In genomic region chr1:98342556-98342955, GRCh38 we compare ENCODE assay signal across 17 cellular contexts.
A peak's percentile ranks its signal among the peaks of the same experiment; 100 is the strongest.
DNase-seq lines count a peak whose midpoint lies in the region; ATAC-seq and TF ChIP-seq lines count a peak whose summit lies in the region.
"Had no signal": no experiment of that assay in that cellular context is flagged by ENCODE, and none has a peak within 500 bp of the region (broad histone marks: within the 10 kb centered on the region; RNA-seq: fewer than 3 reads in every experiment).

No MANE protein-coding gene starts in this region.

- peak overlapping the region; percentile 59 for H3K27ac Mint-ChIP-seq in HFFc6
- H3K27ac Mint-ChIP-seq: B cell had no signal

- H3K36me3 ChIP-seq in adipocyte (ENCODE audit: control insufficient read depth, insufficient read depth, low read length, severe bottlenecking) = no peaks in the 10 kb centered on the region
- H3K36me3 ChIP-seq: HAP-1 had no signal

- H3K4me3 Mint-ChIP-seq in HFFc6 = no peak overlapping the region; the same call in 1 of the 2 replicates
- H3K4me3 Mint-ChIP-seq: B cell had no signal

- TF ChIP-seq CTCF in AG10803 (conservative IDR thresholded peaks at IDR 0.05; ENCODE audit: low read length) (no peak), HFFc6 (IDR thresholded peaks at IDR 0.05) (no peak), foreskin keratinocyte (conservative IDR thresholded peaks at IDR 0.05) (no peak)

- no peak overlapping the region for H3K9ac ChIP-seq in adipocyte (ENCODE audit: low read length)

- DNase-seq in AG10803 (ENCODE audit: low read depth) (peak; percentile 17), HFFc6 (peak; percentile 52), adipocyte (ENCODE audit: low read depth) (peak; percentile 19), foreskin keratinocyte (peak in 1 of 2 donors; percentile 45), NCI-H146 treated with DMSO at 0.1 percent for 48 hours (lab: John Stamatoyannopoulos, UW; ENCODE audit: unreplicated experiment) (no peak)
- DNase-seq: 8988T, NCI-H1092 treated with DMSO at 0.1 percent for 48 hours, NCI-H1694 treated with DMSO at 0.1 percent for 48 hours, NCI-H524, PC-3, SIG-M5 had no signal

- no peaks in the 10 kb centered on the region for H3K27me3 ChIP-seq in adipocyte (replicated peaks; ENCODE audit: control insufficient read depth, insufficient read depth, low read length)
- no peaks in the 10 kb centered on the region for H3K27me3 ChIP-seq in foreskin keratinocyte

- no peak overlapping the region for H3K27ac ChIP-seq in foreskin keratinocyte
- H3K27ac ChIP-seq: RWPE1 had no signal

- peaks cover 56% of the 10 kb centered on the region for H3K4me1 Mint-ChIP-seq in HFFc6 (ENCODE audit: low read depth)
- H3K4me1 Mint-ChIP-seq: B cell had no signal

- ATAC-seq in foreskin keratinocyte (peak; percentile 24), GM18517 (IDR thresholded peaks at IDR 0.05; ENCODE audit: unreplicated experiment) (no peak), HG02571 (IDR thresholded peaks at IDR 0.05; ENCODE audit: unreplicated experiment) (no peak), GM21723 (IDR thresholded peaks at IDR 0.05; ENCODE audit: unreplicated experiment) (no peak)
- ATAC-seq: PC-3 had no signal

- H3K4me3 ChIP-seq in AG10803 (ENCODE audit: low read length) (no peak overlapping the region), adipocyte (ENCODE audit: low read length) (no peak overlapping the region)
- H3K4me3 ChIP-seq: HAP-1 had no signal

- no peaks in the 10 kb centered on the region for H3K27me3 Mint-ChIP-seq in HFFc6 (ENCODE audit: insufficient read depth)
- H3K27me3 Mint-ChIP-seq: B cell had no signal

- no peaks in the 10 kb centered on the region for H3K9me3 Mint-ChIP-seq in HFFc6

- H3K4me1 ChIP-seq in adipocyte (ENCODE audit: control insufficient read depth, insufficient read depth, low read length) = no peaks in the 10 kb centered on the region
- H3K4me1 ChIP-seq in foreskin keratinocyte = no peaks in the 10 kb centered on the region
- H3K4me1 ChIP-seq: HAP-1 had no signal

- 0 out of 2 replicates have a peak, but pooled peaks cover 5% of the 10 kb centered on the region for H3K36me3 Mint-ChIP-seq in HFFc6 (ENCODE audit: low read depth)

- no peaks in the 10 kb centered on the region for H3K9me3 ChIP-seq in adipocyte (ENCODE audit: control insufficient read depth, low read length)
- H3K9me3 ChIP-seq: HAP-1 had no signal
